28 cellular contexts compared by ENCODE assay signal in the genomic region with DNA sequence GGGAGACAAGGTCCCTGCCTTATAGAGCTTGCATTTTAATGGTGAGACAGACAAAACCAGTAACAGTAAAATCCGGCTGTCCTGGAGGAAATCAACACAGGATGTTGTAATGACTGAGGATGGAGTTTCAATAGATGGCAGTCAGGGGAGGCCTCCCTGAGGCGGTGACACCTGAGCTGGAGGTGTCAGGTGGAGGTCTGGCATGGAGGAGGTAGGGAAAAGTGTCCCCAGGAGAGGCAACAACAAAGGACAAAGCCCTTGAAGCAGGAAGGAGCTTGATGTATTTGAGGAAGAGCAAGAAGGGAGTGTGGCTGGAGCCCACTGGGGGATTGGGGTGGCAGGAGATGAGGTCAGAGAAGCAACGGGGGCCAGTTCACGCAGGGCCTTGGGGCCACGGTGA. TPM values are rescaled to one million over a fixed set of nuclear protein-coding genes. Genes with fewer than 3 reads are reported as not detected.
DNase-seq lines count a peak whose midpoint lies in the region; TF ChIP-seq lines count a peak whose summit lies in the region.
"Had no signal": no experiment of that assay in that cellular context is flagged by ENCODE, and none has a peak within 500 bp of the region (broad histone marks: within the 10 kb centered on the region; RNA-seq: fewer than 3 reads in every experiment).

No MANE protein-coding gene starts in this region.

- TF ChIP-seq POLR2A in lower leg skin (IDR thresholded peaks at IDR 0.05), result no peak

- H3K36me3 ChIP-seq in ES-I3 (ENCODE audit: insufficient read depth, low read length), result no peaks in the 10 kb centered on the region
- no peaks in the 10 kb centered on the region for H3K36me3 ChIP-seq in SK-N-SH (replicated peaks in 1 of 2; ENCODE audit: control insufficient read depth in 1 of 2, insufficient read depth in 2 of 2, low read length in 1 of 2)
- H3K36me3 ChIP-seq: cardiac muscle cell, gastroesophageal sphincter, ovary, suprapubic skin had no signal

- TF ChIP-seq CTCF in 22Rv1 (IDR thresholded peaks at IDR 0.05), result no peak
- TF ChIP-seq CTCF in RWPE1 (conservative IDR thresholded peaks at IDR 0.05; ENCODE audit: low read depth), result no peak
- TF ChIP-seq CTCF in SK-N-SH (IDR thresholded peaks at IDR 0.05), result no peak
- no peak for TF ChIP-seq CTCF in lower leg skin (IDR thresholded peaks at IDR 0.05)

- no peaks in the 10 kb centered on the region for H4K20me1 ChIP-seq in SK-N-SH (ENCODE audit: insufficient read depth)

- DNase-seq in RWPE1 (ENCODE audit: low spot score) (no peak), left kidney (ENCODE audit: low read depth, low spot score) (peak; percentile 52), NCI-H748 (lab: John Stamatoyannopoulos, UW; ENCODE audit: unreplicated experiment) (no peak), SK-N-SH (no peak), lower leg skin (ENCODE audit: low spot score in 2 of 2) (no peak)
- no peak for DNase-seq in activated CD4-positive, CD25-positive, alpha-beta regulatory T cell treated with anti-CD3 and anti-CD28 coated beads, Interleukin-2, amount 50 U/mL, for 72 hours
- DNase-seq: activated CD4-positive, alpha-beta T cell treated with anti-CD3 and anti-CD28 coated beads for 48 hours; activated naive CD4-positive, alpha-beta T cell treated with anti-CD3 and anti-CD28 coated beads for 36 hours; activated T-cell treated with anti-CD3 and anti-CD28 coated beads, Interleukin-2, amount 50 U/mL, for 48 hours; anterior cingulate cortex; cortex of kidney; KBM-7; NCI-H1436 treated with DMSO at 0.1 percent for 48 hours; ovary; retina; stimulated activated naive B cell treated with anti-CD40 and anti-IgM and Interleukin-4, amounts not matched to agents 10 μg/mL and 1 μg/mL and 100 μg/mL, for 72 hours; T-helper 2 cell had no signal

- no peaks in the 10 kb centered on the region for H3K27me3 ChIP-seq in SK-N-SH (ENCODE audit: insufficient read depth)

- H3K9me3 ChIP-seq in ES-I3 (ENCODE audit: control insufficient read depth, insufficient read depth, low read length), result no peaks in the 10 kb centered on the region
- H3K9me3 ChIP-seq in SK-N-SH, result no peaks in the 10 kb centered on the region
- H3K9me3 ChIP-seq: suprapubic skin had no signal

- CTCF ChIA-PET in RWPE1 (lab: Yijun Ruan, JAX), result interaction anchor here (0.6 to 0.9 kb wide), 3 partner anchors 11 to 269 kb away, joined by 3 to 5 read pairs (median 4); no protein-coding TSS in a partner anchor
- CTCF ChIA-PET in SK-N-SH (lab: Yijun Ruan, JAX), result interaction anchor here (1.8 to 3.6 kb wide), 2 partner anchors 10 to 72 kb away, joined by 5 to 16 read pairs; a partner anchor contains a TSS

- H2AFZ ChIP-seq in SK-N-SH (ENCODE audit: low read depth), result no peak overlapping the region

- H3K9me2 ChIP-seq in SK-N-SH, result no peaks in the 10 kb centered on the region

- peaks cover 14% of the 10 kb centered on the region for H3F3A ChIP-seq in SK-N-SH (replicated peaks; ENCODE audit: insufficient read depth)

- H3K79me2 ChIP-seq in SK-N-SH (ENCODE audit: insufficient read depth), result no peaks in the 10 kb centered on the region

- no peak for TF ChIP-seq RAD21 in SK-N-SH (IDR thresholded peaks at IDR 0.05; ENCODE audit: low read length)

- H3K4me3 ChIP-seq in SK-N-SH (ENCODE audit: low read depth in 2 of 2, low read length in 1 of 2) (no peak overlapping the region), lower leg skin (ENCODE audit: low read depth, poor library complexity, severe bottlenecking) (no peak overlapping the region)
- H3K4me3 ChIP-seq: cardiac muscle cell, gastroesophageal sphincter, ovary, smooth muscle cell, suprapubic skin had no signal

- H3K27ac ChIP-seq in 22Rv1 (peak overlapping the region; percentile 96), RWPE1 (peak overlapping the region; percentile 88), SK-N-SH (ENCODE audit: low read depth in 2 of 2, low read length in 1 of 2) (no peak overlapping the region)
- H3K27ac ChIP-seq: cardiac muscle cell, gastroesophageal sphincter, ovary, suprapubic skin had no signal

- POLR2A ChIA-PET in RWPE1 (lab: Yijun Ruan, JAX; ENCODE audit: low non-redundant PET), result no interaction called here
- POLR2A ChIA-PET in SK-N-SH (lab: Yijun Ruan, JAX), result interaction anchor here (0.6 kb wide), 1 partner anchor 21 kb away, joined by 5 read pairs; no protein-coding TSS in a partner anchor

- peaks cover 19% of the 10 kb centered on the region for H3K4me1 ChIP-seq in ES-I3 (ENCODE audit: insufficient read depth, low read length)
- peaks cover 4 to 19% of the 10 kb centered on the region in 2 experiments; a peak in 3 of 4 replicates for H3K4me1 ChIP-seq in SK-N-SH (ENCODE audit: control insufficient read depth in 1 of 2, insufficient read depth in 2 of 2, low read depth in 1 of 2, low read length in 1 of 2)

- no peak overlapping the region for H3K4me2 ChIP-seq in SK-N-SH

- intact Hi-C loops in lower leg skin (cut with DNase I; ENCODE audit: low total_unique reads), result no loop called here

- WGBS in SK-N-SH (ENCODE audit: low lambda C conversion rate), result 91% methylated on average over 5 of the region's 5 CpGs
- WGBS in lower leg skin, 2 donors, result 55 to 56% methylated on average over 5 of the region's 5 CpGs

- 0 out of 2 replicates have a peak overlapping the region, but pooled peaks have one; percentile 60 for H3K9ac ChIP-seq in ES-I3 (ENCODE audit: low read depth, low read length)
- no peak overlapping the region for H3K9ac ChIP-seq in SK-N-SH

- no peak for TF ChIP-seq EP300 in SK-N-SH (IDR thresholded peaks at IDR 0.05; ENCODE audit: borderline replicate concordance in 1 of 2, low read depth in 1 of 2, low read length in 1 of 2)

TF ChIP-seq in SK-N-SH, 30 proteins besides CTCF, POLR2A, EP300 and RAD21:
- TF ChIP-seq NRF1 (IDR thresholded peaks at IDR 0.05; ENCODE audit: low read depth, low read length), result no peak
- TF ChIP-seq, protein P1, sequence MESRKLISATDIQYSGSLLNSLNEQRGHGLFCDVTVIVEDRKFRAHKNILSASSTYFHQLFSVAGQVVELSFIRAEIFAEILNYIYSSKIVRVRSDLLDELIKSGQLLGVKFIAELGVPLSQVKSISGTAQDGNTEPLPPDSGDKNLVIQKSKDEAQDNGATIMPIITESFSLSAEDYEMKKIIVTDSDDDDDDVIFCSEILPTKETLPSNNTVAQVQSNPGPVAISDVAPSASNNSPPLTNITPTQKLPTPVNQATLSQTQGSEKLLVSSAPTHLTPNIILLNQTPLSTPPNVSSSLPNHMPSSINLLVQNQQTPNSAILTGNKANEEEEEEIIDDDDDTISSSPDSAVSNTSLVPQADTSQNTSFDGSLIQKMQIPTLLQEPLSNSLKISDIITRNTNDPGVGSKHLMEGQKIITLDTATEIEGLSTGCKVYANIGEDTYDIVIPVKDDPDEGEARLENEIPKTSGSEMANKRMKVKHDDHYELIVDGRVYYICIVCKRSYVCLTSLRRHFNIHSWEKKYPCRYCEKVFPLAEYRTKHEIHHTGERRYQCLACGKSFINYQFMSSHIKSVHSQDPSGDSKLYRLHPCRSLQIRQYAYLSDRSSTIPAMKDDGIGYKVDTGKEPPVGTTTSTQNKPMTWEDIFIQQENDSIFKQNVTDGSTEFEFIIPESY (IDR thresholded peaks at IDR 0.05; ENCODE audit: borderline replicate concordance, low read depth), result no peak
- TF ChIP-seq, protein P2, sequence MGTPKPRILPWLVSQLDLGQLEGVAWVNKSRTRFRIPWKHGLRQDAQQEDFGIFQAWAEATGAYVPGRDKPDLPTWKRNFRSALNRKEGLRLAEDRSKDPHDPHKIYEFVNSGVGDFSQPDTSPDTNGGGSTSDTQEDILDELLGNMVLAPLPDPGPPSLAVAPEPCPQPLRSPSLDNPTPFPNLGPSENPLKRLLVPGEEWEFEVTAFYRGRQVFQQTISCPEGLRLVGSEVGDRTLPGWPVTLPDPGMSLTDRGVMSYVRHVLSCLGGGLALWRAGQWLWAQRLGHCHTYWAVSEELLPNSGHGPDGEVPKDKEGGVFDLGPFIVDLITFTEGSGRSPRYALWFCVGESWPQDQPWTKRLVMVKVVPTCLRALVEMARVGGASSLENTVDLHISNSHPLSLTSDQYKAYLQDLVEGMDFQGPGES (IDR thresholded peaks at IDR 0.05; ENCODE audit: low read depth, low read length), result no peak
- no peak for TF ChIP-seq RCOR1 (IDR thresholded peaks at IDR 0.05; ENCODE audit: low read length)
- TF ChIP-seq, protein P3, sequence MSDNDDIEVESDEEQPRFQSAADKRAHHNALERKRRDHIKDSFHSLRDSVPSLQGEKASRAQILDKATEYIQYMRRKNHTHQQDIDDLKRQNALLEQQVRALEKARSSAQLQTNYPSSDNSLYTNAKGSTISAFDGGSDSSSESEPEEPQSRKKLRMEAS (IDR thresholded peaks at IDR 0.05; ENCODE audit: low read depth), result no peak
- TF ChIP-seq JUND (IDR thresholded peaks at IDR 0.05), result no peak
- no peak for TF ChIP-seq EZH2phosphoT487 (IDR thresholded peaks at IDR 0.05; ENCODE audit: borderline replicate concordance, low read depth)
- TF ChIP-seq CHD2 (IDR thresholded peaks at IDR 0.05; ENCODE audit: low read length, partially characterized antibody), result no peak
- no peak for TF ChIP-seq YY1 (IDR thresholded peaks at IDR 0.05; ENCODE audit: low read depth)
- no peak for TF ChIP-seq NFIC (IDR thresholded peaks at IDR 0.05; ENCODE audit: borderline replicate concordance)

RNA-seq across cellular contexts. Expression of a gene that starts 7.8 kb away (rescaled TPM):
- 0.54 and 0.92 TPM in 2 replicates for polyA plus RNA-seq in SK-N-SH (2012; rRNA removed)
- 0.28 and 0.56 TPM in 2 replicates for polyA plus RNA-seq in SK-N-SH (2012; cell fraction: cytosol; rRNA removed)
- polyA plus RNA-seq in SK-N-SH (2012; cell fraction: nucleus; rRNA removed), result 1.3 and 1.4 TPM in 2 replicates
- total RNA-seq in lower leg skin, result under 1 TPM; 0.17 to 0.47 (median 0.42) TPM
- total RNA-seq: SK-MEL-5 had no signal

RNA-seq across cellular contexts. Expression of a gene that starts 9.9 kb away (rescaled TPM):
- 119 and 138 TPM in 2 replicates for polyA plus RNA-seq in SK-N-SH (2012; rRNA removed)
- 112 and 158 TPM in 2 replicates for polyA plus RNA-seq in SK-N-SH (2012; cell fraction: cytosol; rRNA removed)
- polyA plus RNA-seq in SK-N-SH (2012; cell fraction: nucleus; rRNA removed), result 110 and 150 TPM in 2 replicates
- total RNA-seq in lower leg skin, result 10 to 100 TPM; 71.3 to 99.6 (median 80.3) TPM

RNA-seq across cellular contexts. Expression of a gene that starts 37.1 kb away (rescaled TPM):
- polyA plus RNA-seq in SK-N-SH (2012; rRNA removed), result 0.08 TPM in 1 of 2 replicates, not detected in the other
- polyA plus RNA-seq in SK-N-SH (2012; cell fraction: cytosol; rRNA removed), result 0.03 TPM in 1 of 2 replicates, not detected in the other
- polyA plus RNA-seq in SK-N-SH (2012; cell fraction: nucleus; rRNA removed), result not detected in 2 replicates
- total RNA-seq in lower leg skin, result not detected
- total RNA-seq: G401, gastroesophageal sphincter, mesenteric fat pad, ovary, SK-MEL-5, smooth muscle cell, suprapubic skin had no signal
- polyA plus RNA-seq: AG04450, cardiac muscle cell, CD14-positive monocyte, ovary, smooth muscle cell had no signal

RNA-seq across cellular contexts. Expression of a gene that starts 37.5 kb away (rescaled TPM):
- 20.2 and 21.9 TPM in 2 replicates for polyA plus RNA-seq in SK-N-SH (2012; rRNA removed)
- polyA plus RNA-seq in SK-N-SH (2012; cell fraction: cytosol; rRNA removed), result 7.0 and 10.2 TPM in 2 replicates
- polyA plus RNA-seq in SK-N-SH (2012; cell fraction: nucleus; rRNA removed), result 77.5 and 81.7 TPM in 2 replicates
- total RNA-seq in lower leg skin, result 10 to 100 TPM in 1 of 4 donors, 1 to 10 TPM in 3; 6.7 to 21.0 (median 8.7) TPM

RNA-seq across cellular contexts. Expression of a gene that starts 44.5 kb away (rescaled TPM):
- 34.1 and 36.6 TPM in 2 replicates for polyA plus RNA-seq in SK-N-SH (2012; rRNA removed)
- 23.8 and 30.6 TPM in 2 replicates for polyA plus RNA-seq in SK-N-SH (2012; cell fraction: cytosol; rRNA removed)
- 29.1 and 29.6 TPM in 2 replicates for polyA plus RNA-seq in SK-N-SH (2012; cell fraction: nucleus; rRNA removed)
- total RNA-seq in lower leg skin, result 10 to 100 TPM; 33.3 to 44.4 (median 39.3) TPM

Comparison
In these comparisons a context has a peak if more than half of its experiments do, and no peak if none do; other contexts are left out.
1. H3K27ac ChIP-seq: peak in 22Rv1 (single experiment) and RWPE1 (single experiment); none in SK-N-SH (0 of 2).